8 cellular contexts compared by ENCODE assay signal in the genomic region with DNA sequence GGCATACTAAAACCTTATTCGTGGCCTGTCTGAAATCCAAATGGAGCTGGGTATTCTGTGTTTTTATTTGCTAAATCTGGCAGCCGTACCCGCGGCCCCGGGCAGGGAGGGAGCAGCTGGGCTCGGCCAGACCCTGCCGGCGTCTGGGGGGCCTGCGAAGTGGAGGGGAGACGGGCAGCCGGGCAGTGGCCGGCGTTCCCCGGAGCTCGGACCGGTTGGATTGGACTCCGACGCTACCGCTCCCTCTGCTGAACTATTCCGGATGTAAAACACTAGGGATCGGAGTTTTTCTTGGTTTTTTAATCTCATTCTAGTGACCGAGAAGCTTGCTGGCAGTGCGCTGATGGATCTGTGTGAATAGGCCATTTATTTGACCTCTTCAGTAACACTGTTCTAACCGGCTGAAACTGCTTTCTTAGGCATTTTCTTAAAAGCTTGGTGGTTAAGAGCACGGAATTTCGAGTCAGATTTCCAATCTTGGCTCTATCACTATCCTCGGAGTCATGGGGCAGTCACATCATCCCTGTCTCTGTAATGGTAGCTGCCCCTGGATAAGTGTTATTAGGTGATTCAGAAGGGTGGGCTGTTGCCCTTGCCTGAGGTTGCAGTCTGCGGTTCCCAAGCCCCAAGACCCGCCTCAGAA. TPM values are rescaled to one million over a fixed set of nuclear protein-coding genes. Genes with fewer than 3 reads are reported as not detected.
DNase-seq lines count a peak whose midpoint lies in the region; ATAC-seq and TF ChIP-seq lines count a peak whose summit lies in the region.

No MANE protein-coding gene starts in this region.

- peaks cover 47 to 73% (median 61%) of the 10 kb centered on the region in 4 donors for H3K4me1 ChIP-seq in esophagus muscularis mucosa
- peaks cover 39 to 48% of the 10 kb centered on the region in 2 donors for H3K4me1 ChIP-seq in naive thymus-derived CD4-positive, alpha-beta T cell (ENCODE audit: control insufficient read depth in 2 of 2, insufficient read depth in 2 of 2, low read length in 2 of 2)

- intact Hi-C loops in esophagus muscularis mucosa (cut with DNase I) = loop anchor here (10.0 kb wide), 1 partner anchor 164 kb away; the partner anchor contains the start of gene INPP4A
- intact Hi-C loops in naive thymus-derived CD4-positive, alpha-beta T cell (cut with micrococcal nuclease) = loop anchor here (1.0 to 10.0 kb wide), 13 partner anchors 7 to 962 kb away; partner anchors contain the start of genes MITD1 (in 2 of the 2), MRPL30 (in 2 of the 2), ACTR1B (in 1 of the 2) and C2orf15 (in 1 of the 2)

- H3K27me3 ChIP-seq in esophagus muscularis mucosa = peaks cover 0 to 4% (median 0%) of the 10 kb centered on the region in 4 donors
- no peaks in the 10 kb centered on the region for H3K27me3 ChIP-seq in naive thymus-derived CD4-positive, alpha-beta T cell (ENCODE audit: control insufficient read depth in 2 of 2, insufficient read depth in 2 of 2, low read length in 2 of 2)

- H3K9me3 ChIP-seq in esophagus muscularis mucosa = no peaks in the 10 kb centered on the region
- H3K9me3 ChIP-seq in naive thymus-derived CD4-positive, alpha-beta T cell (ENCODE audit: control insufficient read depth in 2 of 3, low read length in 3 of 3) = no peaks in the 10 kb centered on the region

- peaks cover 73 to 78% (median 76%) of the 10 kb centered on the region in 3 donors for H3K4me1 Mint-ChIP-seq in T-cell
- peaks cover 52 to 85% (median 76%) of the 10 kb centered on the region in 7 donors for H3K4me1 Mint-ChIP-seq in naive thymus-derived CD4-positive, alpha-beta T cell

- H3K4me3 Mint-ChIP-seq in T-cell = peak overlapping the region; percentile 85 to 95 (median 90)
- H3K4me3 Mint-ChIP-seq in naive thymus-derived CD4-positive, alpha-beta T cell = peak overlapping the region; percentile 82 to 97 (median 90)

- H3K36me3 ChIP-seq in esophagus muscularis mucosa = peaks cover 13 to 39% (median 32%) of the 10 kb centered on the region in 4 donors
- peaks cover 0 to 43% (median 3%) of the 10 kb centered on the region in 3 experiments for H3K36me3 ChIP-seq in naive thymus-derived CD4-positive, alpha-beta T cell (ENCODE audit: control insufficient read depth in 2 of 3, insufficient read depth in 3 of 3, low read length in 3 of 3)

- no peak for TF ChIP-seq EP300 in esophagus muscularis mucosa (IDR thresholded peaks at IDR 0.05)

- no peaks in the 10 kb centered on the region for H3K27me3 Mint-ChIP-seq in T-cell
- no peaks in the 10 kb centered on the region for H3K27me3 Mint-ChIP-seq in naive thymus-derived CD4-positive, alpha-beta T cell

- TF ChIP-seq POLR2A in esophagus muscularis mucosa (IDR thresholded peaks at IDR 0.05; ENCODE audit: low read depth) = no peak

- peaks cover 25% of the 10 kb centered on the region for H3K36me3 Mint-ChIP-seq in T-cell
- peaks cover 10 to 25% (median 16%) of the 10 kb centered on the region in 5 donors for H3K36me3 Mint-ChIP-seq in naive thymus-derived CD4-positive, alpha-beta T cell

- ATAC-seq in HG02588 (IDR thresholded peaks at IDR 0.05; ENCODE audit: unreplicated experiment) = peak; percentile 13
- ATAC-seq in T-cell (replicated peaks in 1 of 4) = peak; percentile 3 to 22 (median 10)
- no peak for ATAC-seq in naive thymus-derived CD4-positive, alpha-beta T cell

- DNase-seq in D341Med (ENCODE audit: low spot score) = peak; percentile 44
- DNase-seq in T-cell = peak in 2 of 34 experiments; percentile 5 to 14
- no peak for DNase-seq in esophagus muscularis mucosa (ENCODE audit: extremely low spot score)
- DNase-seq in naive thymus-derived CD4-positive, alpha-beta T cell = no peak
- no peak for DNase-seq in NCI-H2081 (lab: John Stamatoyannopoulos, UW)
- no peak for DNase-seq in 8988T
- DNase-seq in islet precursor cell = no peak

- peaks cover 0 to 3% (median 0%) of the 10 kb centered on the region in 3 donors for H3K9me3 Mint-ChIP-seq in T-cell
- H3K9me3 Mint-ChIP-seq in naive thymus-derived CD4-positive, alpha-beta T cell = peaks cover 0 to 9% (median 0%) of the 10 kb centered on the region in 11 donors

- POLR2A ChIA-PET in T-cell (lab: Charles Lee) = interaction anchor here in 1 of 2 donors (0.7 to 0.8 kb wide), 2 partner anchors 37 to 145 kb away, joined by 3 read pairs; no protein-coding TSS in a partner anchor
- POLR2A ChIA-PET in naive thymus-derived CD4-positive, alpha-beta T cell (lab: Charles Lee) = interaction anchor here (0.9 to 1.9 kb wide), 4 partner anchors 9 to 163 kb away, joined by 3 to 9 read pairs (median 6); no protein-coding TSS in a partner anchor

- CTCF ChIA-PET in T-cell (lab: Charles Lee) = interaction anchor here in 1 of 2 donors (0.6 to 0.7 kb wide), 2 partner anchors 40 to 227 kb away, joined by 3 to 5 read pairs; no protein-coding TSS in a partner anchor
- CTCF ChIA-PET in naive thymus-derived CD4-positive, alpha-beta T cell (lab: Charles Lee) = interaction anchor here (0.6 to 1.0 kb wide), 2 partner anchors 52 to 220 kb away, joined by 3 read pairs; no protein-coding TSS in a partner anchor

- H3K27ac ChIP-seq in esophagus muscularis mucosa (replicated peaks in 1 of 4) = peak overlapping the region; percentile 96 to 98 (median 98)
- peak overlapping the region; percentile 97 for H3K27ac ChIP-seq in naive thymus-derived CD4-positive, alpha-beta T cell (ENCODE audit: low read depth, low read length)

- peak overlapping the region; percentile 72 to 98 (median 94) for H3K4me3 ChIP-seq in esophagus muscularis mucosa
- H3K4me3 ChIP-seq in naive thymus-derived CD4-positive, alpha-beta T cell (ENCODE audit: low read length) = peak overlapping the region; percentile 94

- peak overlapping the region; percentile 87 to 94 for H3K27ac Mint-ChIP-seq in T-cell
- H3K27ac Mint-ChIP-seq in naive thymus-derived CD4-positive, alpha-beta T cell = peak overlapping the region; percentile 81 to 97 (median 92)

- 5% methylated on average over 9 of the region's 29 CpGs for WGBS in esophagus muscularis mucosa

- TF ChIP-seq CTCF in esophagus muscularis mucosa (IDR thresholded peaks at IDR 0.05) = no peak

RNA-seq across cellular contexts. Expression of gene UNC50, which starts 0.7 kb away (rescaled TPM):
- total RNA-seq in T-cell (10 to 100 TPM; 19.5 to 37.9 (median 29.5) TPM), esophagus muscularis mucosa (10 to 100 TPM; 34.0 to 51.4 (median 40.7) TPM)
- total RNA-seq in naive thymus-derived CD4-positive, alpha-beta T cell = 10 to 100 TPM; 22.2 to 41.3 (median 29.9) TPM
- 10 to 100 TPM; 59.2 to 63.2 TPM for polyA plus RNA-seq in naive thymus-derived CD4-positive, alpha-beta T cell

RNA-seq across cellular contexts. Expression of gene COA5, which starts 0.8 kb away (rescaled TPM):
- total RNA-seq in T-cell (10 to 100 TPM; 24.6 to 45.8 (median 39.9) TPM), esophagus muscularis mucosa (10 to 100 TPM; 28.3 to 48.2 (median 31.7) TPM)
- 10 to 100 TPM; 23.8 to 55.2 (median 29.2) TPM for total RNA-seq in naive thymus-derived CD4-positive, alpha-beta T cell
- 10 to 100 TPM; 25.5 to 36.3 TPM for polyA plus RNA-seq in naive thymus-derived CD4-positive, alpha-beta T cell
